29 cellular contexts compared by ENCODE assay signal in the genomic region with DNA sequence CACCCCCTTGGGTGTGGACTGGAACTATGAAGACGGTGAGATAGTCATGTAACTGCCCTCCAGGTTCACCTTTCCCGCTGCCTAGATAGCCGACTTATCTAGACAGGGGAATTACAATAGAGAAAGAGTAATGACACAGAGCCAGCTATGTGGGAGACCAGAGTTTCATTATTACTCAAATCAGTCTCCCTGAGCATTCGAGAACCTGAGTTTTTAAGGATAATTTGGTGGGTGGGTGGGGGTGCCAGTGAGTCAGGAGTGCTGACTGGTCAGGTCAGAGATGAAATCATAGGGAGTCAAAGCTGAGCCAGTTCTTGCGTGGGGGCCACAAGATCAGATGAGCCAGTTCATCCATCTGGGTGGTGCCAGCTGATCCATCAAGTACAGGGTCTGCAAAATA. TPM values are rescaled to one million over a fixed set of nuclear protein-coding genes. Genes with fewer than 3 reads are reported as not detected.
DNase-seq lines count a peak whose midpoint lies in the region; ATAC-seq, FAIRE-seq and TF ChIP-seq lines count a peak whose summit lies in the region.
"Had no signal": no experiment of that assay in that cellular context is flagged by ENCODE, and none has a peak within 500 bp of the region (broad histone marks: within the 10 kb centered on the region; RNA-seq: fewer than 3 reads in every experiment).

No MANE protein-coding gene starts in this region.

- POLR2A ChIA-PET in WTC11 (lab: Charles Lee) (no interaction called here), PC-3 (lab: Charles Lee; ENCODE audit: unreplicated experiment) (no interaction called here)

- no TSS peak for BruUV-seq in PC-3 (replicated peaks; lab: Mats Ljungman, UMichigan)

- H4K20me1 ChIP-seq in PC-3 (ENCODE audit: low read length), result no peaks in the 10 kb centered on the region
- H4K20me1 ChIP-seq: BLaER1 treated with 17β-estradiol and CSF1 and Interleukin-3, amounts not matched to agents 10 nM and 100 nM had no signal

- H3K27ac Mint-ChIP-seq in activated CD8-positive, alpha-beta memory T cell treated with anti-CD3 and anti-CD28 coated beads, Interleukin-2, amount 10 ng/mL, durations not matched to agents 7 days and 5 days, result no peak overlapping the region
- no peak overlapping the region for H3K27ac Mint-ChIP-seq in WTC11
- H3K27ac Mint-ChIP-seq: activated B cell treated with CpG ODN at 0.5 μM for 24 hours; mesothelial cell of epicardium; natural killer cell treated with Interleukin-12 subunit alpha and Interleukin-12 subunit beta and Interleukin-15 and Interleukin-18, amount 100 ng/mL, for 72 hours had no signal

- intact Hi-C loops in adrenal gland (cut with DNase I) (no loop called here), PC-3 (cut with micrococcal nuclease) (no loop called here)

- H2AFZ ChIP-seq in PC-3 (ENCODE audit: low read length), result no peak overlapping the region

- TF ChIP-seq CTCF in WTC11 (IDR thresholded peaks at IDR 0.05) (no peak), adrenal gland (IDR thresholded peaks at IDR 0.05) (no peak), PC-3 (conservative IDR thresholded peaks at IDR 0.05; ENCODE audit: low read depth, low read length) (no peak)

- H3F3A ChIP-seq in PC-3 (ENCODE audit: low read length, unreplicated experiment), result no peaks in the 10 kb centered on the region

- no peaks in the 10 kb centered on the region for H3K4me1 ChIP-seq in adrenal gland (replicated peaks in 1 of 2)
- no peaks in the 10 kb centered on the region for H3K4me1 ChIP-seq in PC-3 (ENCODE audit: insufficient read depth, low read length)
- H3K4me1 ChIP-seq: heart right ventricle, left ventricle myocardium inferior, pancreas had no signal

- no peak overlapping the region for H3K4me2 ChIP-seq in PC-3 (ENCODE audit: low read length)
- H3K4me2 ChIP-seq: BLaER1 treated with 17β-estradiol and CSF1 and Interleukin-3, amounts not matched to agents 10 nM and 100 nM had no signal

- no peaks in the 10 kb centered on the region for H3K9me3 ChIP-seq in adrenal gland (replicated peaks in 1 of 3)
- H3K9me3 ChIP-seq in PC-3 (ENCODE audit: low read length), result no peaks in the 10 kb centered on the region
- H3K9me3 ChIP-seq: left ventricle myocardium inferior, MG63, pancreas, thoracic aorta had no signal

- H3K27me3 ChIP-seq in adrenal gland (no peaks in the 10 kb centered on the region), PC-3 (ENCODE audit: low read length) (no peaks in the 10 kb centered on the region)
- H3K27me3 ChIP-seq: BLaER1 treated with 17β-estradiol and CSF1 and Interleukin-3, amounts not matched to agents 10 nM and 100 nM; heart right ventricle; MG63; pancreas had no signal

- no peaks in the 10 kb centered on the region for H3K36me3 Mint-ChIP-seq in activated CD8-positive, alpha-beta memory T cell treated with anti-CD3 and anti-CD28 coated beads, Interleukin-2, amount 10 ng/mL, durations not matched to agents 7 days and 5 days
- no peaks in the 10 kb centered on the region; the same call in 1 of the 2 replicates for H3K36me3 Mint-ChIP-seq in WTC11
- H3K36me3 Mint-ChIP-seq: mesothelial cell of epicardium; natural killer cell treated with Interleukin-12 subunit alpha and Interleukin-12 subunit beta and Interleukin-15 and Interleukin-18, amount 100 ng/mL, for 72 hours had no signal

- H3K36me3 ChIP-seq in adrenal gland (replicated peaks in 1 of 2) (no peaks in the 10 kb centered on the region), PC-3 (ENCODE audit: low read depth, low read length) (no peaks in the 10 kb centered on the region)
- H3K36me3 ChIP-seq: BLaER1 treated with 17β-estradiol and CSF1 and Interleukin-3, amounts not matched to agents 10 nM and 100 nM; heart right ventricle; left ventricle myocardium inferior; MG63; pancreas; thoracic aorta had no signal

- H3K27me3 Mint-ChIP-seq in activated CD8-positive, alpha-beta memory T cell treated with anti-CD3 and anti-CD28 coated beads, Interleukin-2, amount 10 ng/mL, durations not matched to agents 7 days and 5 days, result peaks cover 4% of the 10 kb centered on the region
- H3K27me3 Mint-ChIP-seq in WTC11 (ENCODE audit: low read depth), result no peaks in the 10 kb centered on the region; the same call in 1 of the 2 replicates

- no peak for ATAC-seq in activated CD8-positive, alpha-beta memory T cell treated with anti-CD3 and anti-CD28 coated beads, Interleukin-2, amount 10 ng/mL, durations not matched to agents 7 days and 5 days
- ATAC-seq in GM19463 (IDR thresholded peaks at IDR 0.05; ENCODE audit: unreplicated experiment), result peak; percentile 66
- ATAC-seq in WTC11, result peak; percentile 59
- ATAC-seq in PC-3, result no peak
- ATAC-seq: heart right ventricle; natural killer cell treated with Interleukin-12 subunit alpha and Interleukin-12 subunit beta and Interleukin-15 and Interleukin-18, amount 100 ng/mL, for 72 hours; pancreas; right cardiac atrium had no signal

- no peak overlapping the region for H3K4me3 Mint-ChIP-seq in activated CD8-positive, alpha-beta memory T cell treated with anti-CD3 and anti-CD28 coated beads, Interleukin-2, amount 10 ng/mL, durations not matched to agents 7 days and 5 days
- no peak overlapping the region for H3K4me3 Mint-ChIP-seq in WTC11
- H3K4me3 Mint-ChIP-seq: activated B cell treated with CpG ODN at 0.5 μM for 24 hours; mesothelial cell of epicardium; natural killer cell treated with Interleukin-12 subunit alpha and Interleukin-12 subunit beta and Interleukin-15 and Interleukin-18, amount 100 ng/mL, for 72 hours had no signal

- FAIRE-seq in frontal cortex (lab: Jason Lieb, UNC), result no peak
- FAIRE-seq: bronchial epithelial cell, pancreas had no signal

- peak; percentile 52 for DNase-seq in activated CD8-positive, alpha-beta memory T cell treated with anti-CD3 and anti-CD28 coated beads, Interleukin-2, amount 50 U/mL, for 48 hours
- DNase-seq in activated CD8-positive, alpha-beta memory T cell treated with anti-CD3 and anti-CD28 coated beads, Interleukin-2, amount 10 ng/mL, durations not matched to agents 7 days and 5 days, result no peak
- DNase-seq in WTC11 (ENCODE audit: low spot score) (no peak), frontal cortex (ENCODE audit: low spot score in 2 of 2) (no peak), adrenal gland (no peak), PC-3 (no peak)
- peak; percentile 47 for DNase-seq in stimulated activated CD4-positive, alpha-beta T cell treated with anti-CD3 and anti-CD28 coated beads, Interleukin-4, amount 100 ng/mL, for 24 hours
- DNase-seq: ACHN; activated B cell treated with CpG ODN at 0.5 μM for 24 hours; activated CD8-positive, alpha-beta memory T cell treated with anti-CD3 and anti-CD28 coated beads, Interleukin-2, amount 50 U/mL, for 4 hours; Calu3; dermis blood vessel endothelial cell; EL; heart right ventricle; left ventricle myocardium inferior; MG63; NCI-H146; NCI-H2171; NCI-H526 treated with DMSO at 0.1 percent for 48 hours; pancreas; right cardiac atrium; RPMI8226 had no signal

- TF ChIP-seq POLR2A in adrenal gland (IDR thresholded peaks at IDR 0.05), result no peak

- 74 to 80% (median 75%) methylated on average over 5 of the region's 5 CpGs for WGBS in adrenal gland, 4 donors

- H3K27ac ChIP-seq in adrenal gland, result no peak overlapping the region
- H3K27ac ChIP-seq in PC-3 (ENCODE audit: low read length), result no peak overlapping the region
- H3K27ac ChIP-seq: BLaER1 treated with 17β-estradiol and CSF1 and Interleukin-3, amounts not matched to agents 10 nM and 100 nM; heart right ventricle; left ventricle myocardium inferior; pancreas; SK-N-MC; thoracic aorta had no signal

- CTCF ChIA-PET in activated CD8-positive, alpha-beta memory T cell treated with anti-CD3 and anti-CD28 coated beads, Interleukin-2, amount 10 ng/mL, durations not matched to agents 7 days and 5 days (lab: Charles Lee), result interaction anchor here (1.2 kb wide), 1 partner anchor 324 kb away, joined by 3 read pairs; no protein-coding TSS in a partner anchor
- CTCF ChIA-PET in WTC11 (lab: Charles Lee) (no interaction called here), PC-3 (lab: Charles Lee) (no interaction called here)

- H3K9ac ChIP-seq in PC-3 (ENCODE audit: low read length), result no peak overlapping the region
- H3K9ac ChIP-seq: BLaER1 treated with 17β-estradiol and CSF1 and Interleukin-3, amounts not matched to agents 10 nM and 100 nM had no signal

- H3K9me3 Mint-ChIP-seq in activated CD8-positive, alpha-beta memory T cell treated with anti-CD3 and anti-CD28 coated beads, Interleukin-2, amount 10 ng/mL, durations not matched to agents 7 days and 5 days (ENCODE audit: low read depth), result no peaks in the 10 kb centered on the region
- H3K9me3 Mint-ChIP-seq in WTC11, result peaks cover 12% of the 10 kb centered on the region
- H3K9me3 Mint-ChIP-seq: natural killer cell treated with Interleukin-12 subunit alpha and Interleukin-12 subunit beta and Interleukin-15 and Interleukin-18, amount 100 ng/mL, for 72 hours had no signal

- H3K79me2 ChIP-seq in PC-3 (ENCODE audit: low read length), result no peaks in the 10 kb centered on the region

- no peak overlapping the region for H3K4me3 ChIP-seq in adrenal gland
- H3K4me3 ChIP-seq in PC-3 (ENCODE audit: low read length), result no peak overlapping the region
- H3K4me3 ChIP-seq: BLaER1 treated with 17β-estradiol and CSF1 and Interleukin-3, amounts not matched to agents 10 nM and 100 nM; heart right ventricle; left ventricle myocardium inferior; MG63; pancreas; SK-N-MC; thoracic aorta had no signal

- H3K9me2 ChIP-seq in PC-3 (replicated peaks; ENCODE audit: low read length), result no peaks in the 10 kb centered on the region

- peaks cover 4% of the 10 kb centered on the region for H3K4me1 Mint-ChIP-seq in activated CD8-positive, alpha-beta memory T cell treated with anti-CD3 and anti-CD28 coated beads, Interleukin-2, amount 10 ng/mL, durations not matched to agents 7 days and 5 days
- H3K4me1 Mint-ChIP-seq in WTC11, result peaks cover 6% of the 10 kb centered on the region
- H3K4me1 Mint-ChIP-seq: activated B cell treated with CpG ODN at 0.5 μM for 24 hours, mesothelial cell of epicardium had no signal

TF ChIP-seq in WTC11, 78 proteins besides CTCF, POLR2A, EP300 and RAD21 (continues in another document):
- TF ChIP-seq, protein P1, sequence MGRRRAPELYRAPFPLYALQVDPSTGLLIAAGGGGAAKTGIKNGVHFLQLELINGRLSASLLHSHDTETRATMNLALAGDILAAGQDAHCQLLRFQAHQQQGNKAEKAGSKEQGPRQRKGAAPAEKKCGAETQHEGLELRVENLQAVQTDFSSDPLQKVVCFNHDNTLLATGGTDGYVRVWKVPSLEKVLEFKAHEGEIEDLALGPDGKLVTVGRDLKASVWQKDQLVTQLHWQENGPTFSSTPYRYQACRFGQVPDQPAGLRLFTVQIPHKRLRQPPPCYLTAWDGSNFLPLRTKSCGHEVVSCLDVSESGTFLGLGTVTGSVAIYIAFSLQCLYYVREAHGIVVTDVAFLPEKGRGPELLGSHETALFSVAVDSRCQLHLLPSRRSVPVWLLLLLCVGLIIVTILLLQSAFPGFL (CRISPR knock-in tag; IDR thresholded peaks at IDR 0.05; ENCODE audit: borderline replicate concordance), result no peak
- TF ChIP-seq TP53 (CRISPR knock-in tag; IDR thresholded peaks at IDR 0.05), result no peak

RNA-seq across cellular contexts. Expression of a gene that starts 19.7 kb away (rescaled TPM):
- total RNA-seq in activated CD8-positive, alpha-beta memory T cell treated with anti-CD3 and anti-CD28 coated beads, Interleukin-2, amount 10 ng/mL, durations not matched to agents 7 days and 5 days, result 10 to 100 TPM; 44.5 to 55.9 TPM
- total RNA-seq in WTC11 (2021) (65.7 to 81.1 TPM (median 67.9 TPM) in 3 replicates), frontal cortex (39.9 TPM), adrenal gland (100 to 1,000 TPM in 1 of 8 donors, 10 to 100 TPM in 7; 29.4 to 119 (median 65.7) TPM), PC-3 (2014; rRNA removed) (34.2 and 41.5 TPM in 2 replicates)
- polyA plus RNA-seq in adrenal gland, result 100 to 1,000 TPM in 1 of 3 donors, 10 to 100 TPM in 2; 57.6 to 101 (median 79.4) TPM

Comparison
In these comparisons a context has a peak if more than half of its experiments do, and no peak if none do; other contexts are left out.
1. DNase-seq: peak in activated CD8-positive, alpha-beta memory T cell treated with anti-CD3 and anti-CD28 coated beads, Interleukin-2, amount 50 U/mL, for 48 hours (single experiment) and stimulated activated CD4-positive, alpha-beta T cell treated with anti-CD3 and anti-CD28 coated beads, Interleukin-4, amount 100 ng/mL, for 24 hours (single experiment); none in activated CD8-positive, alpha-beta memory T cell treated with anti-CD3 and anti-CD28 coated beads, Interleukin-2, amount 10 ng/mL, durations not matched to agents 7 days and 5 days (single experiment), WTC11 (single experiment), frontal cortex (0 of 2), adrenal gland (0 of 7) and PC-3 (single experiment).
2. ATAC-seq: peak in GM19463 (single experiment) and WTC11 (single experiment); none in activated CD8-positive, alpha-beta memory T cell treated with anti-CD3 and anti-CD28 coated beads, Interleukin-2, amount 10 ng/mL, durations not matched to agents 7 days and 5 days (single experiment) and PC-3 (single experiment).